12 cellular contexts compared by ENCODE assay signal in genomic region chr10:13705526-13706169, GRCh38.
DNase-seq lines count a peak whose midpoint lies in the region; ATAC-seq and TF ChIP-seq lines count a peak whose summit lies in the region.
"Had no signal": no experiment of that assay in that cellular context is flagged by ENCODE, and none has a peak within 500 bp of the region (broad histone marks: within the 10 kb centered on the region; RNA-seq: fewer than 3 reads in every experiment).

No MANE protein-coding gene starts in this region.

- WGBS in hepatocyte (ENCODE audit: low lambda C conversion rate, missing lambda C conversion rate) = 60% methylated on average over 10 of the region's 10 CpGs
- 75% methylated on average over 10 of the region's 10 CpGs for WGBS in smooth muscle cell (ENCODE audit: low lambda C conversion rate)

- H3K27me3 Mint-ChIP-seq in HFFc6 (ENCODE audit: insufficient read depth) = peaks cover 2% of the 10 kb centered on the region

- no peak overlapping the region for H3K9ac ChIP-seq in smooth muscle cell (ENCODE audit: low read depth)

- H3K27ac Mint-ChIP-seq in HFFc6 = peak overlapping the region; percentile 2

- no peaks in the 10 kb centered on the region for H4K20me1 ChIP-seq in hepatocyte (ENCODE audit: insufficient read depth, poor library complexity, severe bottlenecking)
- H4K20me1 ChIP-seq in smooth muscle cell (ENCODE audit: low read depth) = no peaks in the 10 kb centered on the region
- H4K20me1 ChIP-seq in OCI-LY7 (ENCODE audit: insufficient read depth, low read length) = no peaks in the 10 kb centered on the region

- peaks cover 17% of the 10 kb centered on the region for H3F3A ChIP-seq in smooth muscle cell (ENCODE audit: low read depth)

- POLR2A ChIA-PET in OCI-LY7 (lab: Charles Lee) = no interaction called here

- no peak overlapping the region for H2AFZ ChIP-seq in hepatocyte
- no peak overlapping the region for H2AFZ ChIP-seq in smooth muscle cell (ENCODE audit: low read depth)
- no peak overlapping the region for H2AFZ ChIP-seq in OCI-LY7 (ENCODE audit: low read length)

- intact Hi-C loops in OCI-LY7 (cut with micrococcal nuclease; ENCODE audit: unreplicated experiment) (no loop called here), mucosa of descending colon (cut with DNase I, micrococcal nuclease) (no loop called here)

- H3K4me1 ChIP-seq in hepatocyte (ENCODE audit: insufficient read depth) (peaks cover 33% of the 10 kb centered on the region), smooth muscle cell (ENCODE audit: low read depth) (peaks cover 37% of the 10 kb centered on the region), OCI-LY7 (ENCODE audit: insufficient read depth, low read length, poor library complexity, severe bottlenecking) (no peaks in the 10 kb centered on the region), mucosa of descending colon (ENCODE audit: low read depth) (peaks cover 18% of the 10 kb centered on the region)
- H3K4me1 ChIP-seq: uterus had no signal

- no peak overlapping the region for H3K27ac ChIP-seq in brain microvascular endothelial cell
- peak overlapping the region; percentile 10 for H3K27ac ChIP-seq in hepatocyte
- no peak overlapping the region for H3K27ac ChIP-seq in smooth muscle cell (ENCODE audit: low read depth)
- H3K27ac ChIP-seq in OCI-LY7 (ENCODE audit: low read depth, low read length, poor library complexity, severe bottlenecking) = no peak overlapping the region

- no peak for ATAC-seq in mucosa of descending colon

- peaks cover 96% of the 10 kb centered on the region for H3K4me1 Mint-ChIP-seq in HFFc6 (ENCODE audit: low read depth)

- H3K4me3 Mint-ChIP-seq in HFFc6 = peak overlapping the region; percentile 94

- H3K9me3 ChIP-seq in hepatocyte (ENCODE audit: low read depth) (no peaks in the 10 kb centered on the region), smooth muscle cell (replicated peaks; ENCODE audit: low read depth) (no peaks in the 10 kb centered on the region), OCI-LY7 (ENCODE audit: low read length) (no peaks in the 10 kb centered on the region), mucosa of descending colon (no peaks in the 10 kb centered on the region)
- H3K9me3 ChIP-seq: uterus had no signal

- H3K27me3 ChIP-seq in brain microvascular endothelial cell (replicated peaks) (no peaks in the 10 kb centered on the region), hepatocyte (no peaks in the 10 kb centered on the region), smooth muscle cell (ENCODE audit: low read depth) (no peaks in the 10 kb centered on the region)
- H3K27me3 ChIP-seq: uterus had no signal

- H3K36me3 ChIP-seq in brain microvascular endothelial cell (replicated peaks) (peaks cover 37% of the 10 kb centered on the region), hepatocyte (replicated peaks; ENCODE audit: insufficient read depth, low read depth) (no peaks in the 10 kb centered on the region), smooth muscle cell (ENCODE audit: low read depth) (no peaks in the 10 kb centered on the region), OCI-LY7 (ENCODE audit: insufficient read depth, low read length) (no peaks in the 10 kb centered on the region), mucosa of descending colon (ENCODE audit: low read depth) (no peaks in the 10 kb centered on the region)
- H3K36me3 ChIP-seq: uterus had no signal

- peaks cover 6% of the 10 kb centered on the region; the same call in 1 of the 2 replicates for H3K9me3 Mint-ChIP-seq in HFFc6

- peaks cover 69% of the 10 kb centered on the region for H3K36me3 Mint-ChIP-seq in HFFc6 (ENCODE audit: low read depth)

- in situ Hi-C loops in brain microvascular endothelial cell (cut with HindIII; ENCODE audit: low pct_ligation_motif_present, low sequenced_read_pairs) = no loop called here

- no TSS peak for BruUV-seq in OCI-LY7 (replicated peaks; lab: Mats Ljungman, UMichigan)

- H3K4me2 ChIP-seq in hepatocyte (peak overlapping the region; percentile 91), smooth muscle cell (peak overlapping the region; percentile 100), OCI-LY7 (ENCODE audit: low read length) (no peak overlapping the region)

- H3K4me3 ChIP-seq in brain microvascular endothelial cell (ENCODE audit: low read depth, low read length) (peak overlapping the region; percentile 75), hepatocyte (no peak overlapping the region), smooth muscle cell (peak overlapping the region; percentile 76), OCI-LY7 (ENCODE audit: low read depth, low read length, poor library complexity, severe bottlenecking) (no peak overlapping the region), mucosa of descending colon (no peak overlapping the region)

- TF ChIP-seq CTCF in HFFc6 (IDR thresholded peaks at IDR 0.05) (no peak), brain microvascular endothelial cell (IDR thresholded peaks at IDR 0.05; ENCODE audit: low read depth, low read length, missing control alignments) (no peak), hepatocyte (IDR thresholded peaks at IDR 0.05; ENCODE audit: poor library complexity) (no peak), smooth muscle cell (IDR thresholded peaks at IDR 0.05; ENCODE audit: borderline replicate concordance, insufficient read depth, poor library complexity, severe bottlenecking) (no peak), OCI-LY7 (conservative IDR thresholded peaks at IDR 0.05; ENCODE audit: low read length) (no peak), mucosa of descending colon (IDR thresholded peaks at IDR 0.05) (no peak)

- H3K9me2 ChIP-seq in hepatocyte (replicated peaks; ENCODE audit: insufficient read depth) (no peaks in the 10 kb centered on the region), OCI-LY7 (ENCODE audit: insufficient read depth, low read length) (no peaks in the 10 kb centered on the region)

- H3K79me2 ChIP-seq in hepatocyte (peaks cover 17% of the 10 kb centered on the region), smooth muscle cell (ENCODE audit: low read depth) (no peaks in the 10 kb centered on the region), OCI-LY7 (ENCODE audit: insufficient read depth, low read depth, low read length) (no peaks in the 10 kb centered on the region)

- DNase-seq in HFFc6 (no peak), brain microvascular endothelial cell (no peak), hepatocyte (ENCODE audit: low spot score) (peak; percentile 21), smooth muscle cell (lab: John Stamatoyannopoulos, UW; ENCODE audit: unreplicated experiment) (no peak), OCI-LY7 (ENCODE audit: low spot score) (no peak), mucosa of descending colon (no peak)
- no peak for DNase-seq in activated CD4-positive, alpha-beta T cell treated with anti-CD3 and anti-CD28 coated beads for 4 hours
- no peak for DNase-seq in activated CD4-positive, alpha-beta T cell treated with anti-CD3 and anti-CD28 coated beads, Interleukin-2, amount 50 U/mL, for 4 hours
- DNase-seq: activated effector memory CD4-positive, alpha-beta T cell treated with anti-CD3 and anti-CD28 coated beads, Interleukin-2, amount 50 U/mL, for 16 hours; NCI-H748 treated with DMSO at 0.1 percent for 48 hours; stimulated activated CD4-positive, alpha-beta T cell treated with anti-CD3 and anti-CD28 coated beads, Interleukin-2, amount 100 ng/mL, for 48 hours; uterus had no signal

- CTCF ChIA-PET in OCI-LY7 (lab: Charles Lee; ENCODE audit: unreplicated experiment) = no interaction called here

Comparison
In these comparisons a context has a peak if more than half of its experiments do, and no peak if none do; other contexts are left out.
1. H3K4me3 ChIP-seq: peak in brain microvascular endothelial cell (single experiment) and smooth muscle cell (single experiment); none in hepatocyte (single experiment), OCI-LY7 (single experiment) and mucosa of descending colon (single experiment).